ENCODE assay signal across 1 cellular context in the genomic region with DNA sequence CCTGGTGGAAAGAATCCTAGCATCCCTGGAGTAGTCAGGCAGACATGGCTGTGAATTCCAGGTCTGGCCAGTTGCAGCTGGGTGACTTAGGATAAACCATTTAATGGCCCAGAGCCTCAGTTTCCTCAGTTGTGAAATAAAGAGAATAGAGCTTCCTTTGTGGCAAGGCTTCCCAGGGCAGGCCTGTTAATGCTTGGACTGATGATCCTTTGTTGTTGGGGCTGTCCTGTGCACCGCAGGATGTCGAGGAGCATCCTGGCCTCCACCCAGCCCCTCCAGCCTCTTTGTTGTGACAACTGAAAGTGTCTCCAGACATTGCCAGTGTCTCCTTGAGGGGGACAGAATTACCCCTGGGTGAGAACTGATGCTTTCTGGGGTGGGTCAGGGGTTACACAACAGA.
TF ChIP-seq lines count a peak whose summit lies in the region.

No MANE protein-coding gene starts in this region.

TF ChIP-seq in HepG2, 621 proteins besides CTCF, POLR2A, EP300 and RAD21:
- TF ChIP-seq PCBP2 (optimal IDR thresholded peaks at IDR 0.05; ENCODE audit: low read depth, low read length, poor library complexity, severe bottlenecking) (no peak), HMG20B (CRISPR knock-in tag; conservative IDR thresholded peaks at IDR 0.05) (no peak), ZFP36L2 (CRISPR knock-in tag; IDR thresholded peaks at IDR 0.05) (no peak), ZNF557 (CRISPR knock-in tag; IDR thresholded peaks at IDR 0.05) (no peak), MIER2 (CRISPR knock-in tag; IDR thresholded peaks at IDR 0.05) (no peak), ZNF546 (CRISPR knock-in tag; conservative IDR thresholded peaks at IDR 0.05) (no peak), SALL2 (CRISPR knock-in tag; IDR thresholded peaks at IDR 0.05) (no peak)
- TF ChIP-seq, protein P1, sequence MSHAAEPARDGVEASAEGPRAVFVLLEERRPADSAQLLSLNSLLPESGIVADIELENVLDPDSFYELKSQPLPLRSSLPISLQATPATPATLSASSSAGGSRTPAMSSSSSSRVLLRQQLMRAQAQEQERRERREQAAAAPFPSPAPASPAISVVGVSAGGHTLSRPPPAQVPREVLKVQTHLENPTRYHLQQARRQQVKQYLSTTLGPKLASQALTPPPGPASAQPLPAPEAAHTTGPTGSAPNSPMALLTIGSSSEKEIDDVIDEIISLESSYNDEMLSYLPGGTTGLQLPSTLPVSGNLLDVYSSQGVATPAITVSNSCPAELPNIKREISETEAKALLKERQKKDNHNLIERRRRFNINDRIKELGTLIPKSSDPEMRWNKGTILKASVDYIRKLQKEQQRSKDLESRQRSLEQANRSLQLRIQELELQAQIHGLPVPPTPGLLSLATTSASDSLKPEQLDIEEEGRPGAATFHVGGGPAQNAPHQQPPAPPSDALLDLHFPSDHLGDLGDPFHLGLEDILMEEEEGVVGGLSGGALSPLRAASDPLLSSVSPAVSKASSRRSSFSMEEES (CRISPR knock-in tag; IDR thresholded peaks at IDR 0.05) = no peak
TF ChIP-seq in HepG2: peak in this region for 0.
